ENCODE assay signal across 18 cellular contexts in genomic region chr15:36172970-36173369, GRCh38.
"Had no signal": no experiment of that assay in that cellular context is flagged by ENCODE, and none has a peak within 500 bp of the region (broad histone marks: within the 10 kb centered on the region; RNA-seq: fewer than 3 reads in every experiment).

No MANE protein-coding gene starts in this region.

- H3K36me3 Mint-ChIP-seq: naive thymus-derived CD8-positive, alpha-beta T cell; stimulated activated effector memory CD8-positive, alpha-beta T cell treated with anti-CD3 and anti-CD28 coated beads, Interleukin-12 subunit alpha, Interleukin-12 subunit beta, amount 100 ng/mL, for 72 hours; type B pancreatic cell had no signal

- H3K4me3 Mint-ChIP-seq: naive thymus-derived CD8-positive, alpha-beta T cell; neural crest cell; stimulated activated effector memory CD8-positive, alpha-beta T cell treated with anti-CD3 and anti-CD28 coated beads, Interleukin-12 subunit alpha, Interleukin-12 subunit beta, amount 100 ng/mL, for 72 hours; type B pancreatic cell had no signal

- H3K9me3 ChIP-seq: colonic mucosa, gastrocnemius medialis, mucosa of descending colon, suprapubic skin, thyroid gland had no signal

- H3K27me3 Mint-ChIP-seq: naive thymus-derived CD8-positive, alpha-beta T cell had no signal

- ATAC-seq: esophagus mucosa; gastrocnemius medialis; left lobe of liver; mucosa of descending colon; naive thymus-derived CD8-positive, alpha-beta T cell; right cardiac atrium; stimulated activated effector memory CD8-positive, alpha-beta T cell treated with anti-CD3 and anti-CD28 coated beads, Interleukin-12 subunit alpha, Interleukin-12 subunit beta, amount 100 ng/mL, for 72 hours; stimulated activated naive CD8-positive, alpha-beta T cell treated with anti-CD3 and anti-CD28 coated beads, Interleukin-15, Interleukin-2, amounts not matched to agents 100 U/mL and 50 U/mL, for 24 hours had no signal

- H3K27me3 ChIP-seq: colonic mucosa, gastrocnemius medialis, suprapubic skin, thyroid gland had no signal

- H3K27ac Mint-ChIP-seq: naive thymus-derived CD8-positive, alpha-beta T cell; stimulated activated effector memory CD8-positive, alpha-beta T cell treated with anti-CD3 and anti-CD28 coated beads, Interleukin-12 subunit alpha, Interleukin-12 subunit beta, amount 100 ng/mL, for 72 hours; type B pancreatic cell had no signal

- H3K4me3 ChIP-seq: colonic mucosa, gastrocnemius medialis, mucosa of descending colon, suprapubic skin, thyroid gland had no signal

- DNase-seq: colonic mucosa; dermis blood vessel endothelial cell; effector CD8-positive, alpha-beta T cell; gastrocnemius medialis; islet precursor cell; mucosa of descending colon; naive thymus-derived CD8-positive, alpha-beta T cell; right cardiac atrium; stimulated activated CD4-positive, alpha-beta T cell treated with anti-CD3 and anti-CD28 coated beads, Interleukin-4, amount 100 ng/mL, for 1 hour; stimulated activated CD8-positive, alpha-beta memory T cell treated with anti-CD3 and anti-CD28 coated beads, Interleukin-4, amount 100 ng/mL, for 48 hours; stimulated activated naive CD8-positive, alpha-beta T cell treated with anti-CD3 and anti-CD28 coated beads, Interleukin-15, Interleukin-2, amounts not matched to agents 100 U/mL and 50 U/mL, for 24 hours; thyroid gland had no signal

- H3K4me1 ChIP-seq: colonic mucosa, gastrocnemius medialis had no signal

- H3K9me3 Mint-ChIP-seq: neural crest cell; stimulated activated effector memory CD8-positive, alpha-beta T cell treated with anti-CD3 and anti-CD28 coated beads, Interleukin-12 subunit alpha, Interleukin-12 subunit beta, amount 100 ng/mL, for 72 hours; type B pancreatic cell had no signal

- H3K4me1 Mint-ChIP-seq: neural crest cell; stimulated activated effector memory CD8-positive, alpha-beta T cell treated with anti-CD3 and anti-CD28 coated beads, Interleukin-12 subunit alpha, Interleukin-12 subunit beta, amount 100 ng/mL, for 72 hours had no signal

- H3K27ac ChIP-seq: colonic mucosa, gastrocnemius medialis, suprapubic skin, thyroid gland had no signal

- H3K36me3 ChIP-seq: colonic mucosa, gastrocnemius medialis, suprapubic skin, thyroid gland had no signal
